ENCODE assay signal across 9 cellular contexts in the genomic region with DNA sequence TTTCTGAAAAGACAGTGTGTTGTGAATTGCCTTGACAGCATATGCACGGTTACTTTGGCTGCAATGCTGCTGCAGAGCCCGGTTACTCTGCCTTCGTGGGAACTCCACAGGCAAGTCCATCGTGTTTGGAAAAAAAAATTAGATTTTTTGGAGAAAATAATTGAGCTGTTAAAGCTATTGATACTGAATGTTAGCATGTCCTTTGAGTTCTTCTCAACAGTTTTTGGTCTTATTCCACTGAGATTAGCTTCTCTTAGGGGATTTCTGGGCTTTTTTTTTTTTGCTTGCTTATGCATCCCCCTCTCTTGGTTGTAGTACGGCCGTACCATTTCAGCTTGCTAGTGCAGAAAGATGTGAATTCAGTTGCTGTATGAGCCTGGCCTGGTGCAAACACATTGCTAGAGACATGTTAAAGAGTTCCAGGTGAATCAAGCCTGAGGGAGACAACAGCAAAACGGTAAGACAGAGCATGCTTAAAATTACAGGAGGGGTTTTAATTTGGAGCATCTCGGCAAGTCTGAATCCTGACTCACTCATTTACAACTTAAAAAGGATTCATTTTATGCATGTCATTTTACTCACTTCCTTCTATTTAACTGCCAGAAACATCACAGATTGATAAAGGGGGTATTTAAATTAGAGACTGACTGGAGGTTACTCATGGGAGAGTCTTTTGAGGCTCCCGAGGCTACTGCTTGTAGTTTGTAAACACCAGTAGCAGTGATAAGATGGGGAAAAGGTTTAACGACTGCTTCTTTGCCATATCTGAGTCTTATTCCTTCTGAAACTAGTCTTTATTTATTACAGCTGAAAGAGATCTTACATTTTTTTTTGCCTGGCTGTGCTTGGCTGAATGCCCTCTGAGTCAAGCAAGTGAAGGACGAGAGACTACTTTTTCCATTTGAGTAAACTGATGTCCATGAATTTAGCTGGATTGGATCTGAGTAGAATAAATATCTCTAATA.
A peak's percentile ranks its signal among the peaks of the same experiment; 100 is the strongest.
DNase-seq lines count a peak whose midpoint lies in the region; ATAC-seq, FAIRE-seq and TF ChIP-seq lines count a peak whose summit lies in the region.
"Had no signal": no experiment of that assay in that cellular context is flagged by ENCODE, and none has a peak within 500 bp of the region (broad histone marks: within the 10 kb centered on the region; RNA-seq: fewer than 3 reads in every experiment).

No MANE protein-coding gene starts in this region.

- intact Hi-C loops in OCI-LY7 (cut with micrococcal nuclease; ENCODE audit: unreplicated experiment) (loop anchor here (1.0 to 10.0 kb wide), 8 partner anchors 19 to 553 kb away; a partner anchor contains a TSS), left cardiac atrium (cut with DNase I) (no loop called here)

- DNase-seq in OCI-LY7 (ENCODE audit: low spot score) (peak; percentile 89), left cardiac atrium (no peak), DMS153 treated with DMSO at 0.1 percent for 48 hours (lab: John Stamatoyannopoulos, UW; ENCODE audit: unreplicated experiment) (no peak), T-helper 2 cell (no peak), NCI-H82 (lab: John Stamatoyannopoulos, UW) (no peak), HTR-8/SVneo (ENCODE audit: insufficient read length, low spot score) (no peak)

- H2AFZ ChIP-seq in OCI-LY7 (ENCODE audit: low read length), result peak overlapping the region; percentile 95

- POLR2A ChIA-PET in OCI-LY7 (lab: Charles Lee), result interaction anchor here (0.6 to 10.3 kb wide), 27 partner anchors 8 to 1215 kb away, joined by 3 to 230 read pairs (median 4); no protein-coding TSS in a partner anchor

- peaks cover 9% of the 10 kb centered on the region; the same call in 1 of the 2 replicates for H3K36me3 ChIP-seq in OCI-LY7 (ENCODE audit: insufficient read depth, low read length)
- H3K36me3 ChIP-seq: SJSA1 had no signal

- peaks cover 61% of the 10 kb centered on the region for H3K79me2 ChIP-seq in OCI-LY7 (ENCODE audit: insufficient read depth, low read depth, low read length)

- no peaks in the 10 kb centered on the region for H3K9me3 ChIP-seq in OCI-LY7 (ENCODE audit: low read length)
- H3K9me3 ChIP-seq: SJSA1 had no signal

- TSS peak; percentile 64 for BruUV-seq in OCI-LY7 (replicated peaks; lab: Mats Ljungman, UMichigan)

- H3K9me2 ChIP-seq in OCI-LY7 (ENCODE audit: insufficient read depth, low read length), result no peaks in the 10 kb centered on the region

- H4K20me1 ChIP-seq in OCI-LY7 (ENCODE audit: insufficient read depth, low read length), result no peaks in the 10 kb centered on the region

- peak overlapping the region; percentile 86 for H3K4me3 ChIP-seq in OCI-LY7 (ENCODE audit: low read depth, low read length, poor library complexity, severe bottlenecking)
- H3K4me3 ChIP-seq: SJSA1 had no signal

- TF ChIP-seq CTCF in OCI-LY7 (conservative IDR thresholded peaks at IDR 0.05; ENCODE audit: low read length), result no peak

- H3K4me2 ChIP-seq in OCI-LY7 (ENCODE audit: low read length), result peak overlapping the region; percentile 99

- H3K4me1 ChIP-seq in OCI-LY7 (ENCODE audit: insufficient read depth, low read length, poor library complexity, severe bottlenecking), result peaks cover 64% of the 10 kb centered on the region

- CTCF ChIA-PET in OCI-LY7 (lab: Charles Lee; ENCODE audit: unreplicated experiment), result interaction anchor here (0.7 to 1.8 kb wide), 13 partner anchors 10 to 335 kb away, joined by 3 to 11 read pairs (median 4); no protein-coding TSS in a partner anchor

- no peak for FAIRE-seq in HTR-8/SVneo (lab: Jason Lieb, UNC)

- H3K27ac ChIP-seq in OCI-LY7 (ENCODE audit: low read depth, low read length, poor library complexity, severe bottlenecking), result peak overlapping the region; percentile 92
- H3K27ac ChIP-seq: SJSA1 had no signal

- ATAC-seq in GM18508 (IDR thresholded peaks at IDR 0.05; ENCODE audit: insufficient read depth, unreplicated experiment) (peak; percentile 33), HG02610 (IDR thresholded peaks at IDR 0.05; ENCODE audit: unreplicated experiment) (peak; percentile 40), left cardiac atrium (peak; percentile 34 to 78)
